33 cellular contexts compared by ENCODE assay signal in the genomic region with DNA sequence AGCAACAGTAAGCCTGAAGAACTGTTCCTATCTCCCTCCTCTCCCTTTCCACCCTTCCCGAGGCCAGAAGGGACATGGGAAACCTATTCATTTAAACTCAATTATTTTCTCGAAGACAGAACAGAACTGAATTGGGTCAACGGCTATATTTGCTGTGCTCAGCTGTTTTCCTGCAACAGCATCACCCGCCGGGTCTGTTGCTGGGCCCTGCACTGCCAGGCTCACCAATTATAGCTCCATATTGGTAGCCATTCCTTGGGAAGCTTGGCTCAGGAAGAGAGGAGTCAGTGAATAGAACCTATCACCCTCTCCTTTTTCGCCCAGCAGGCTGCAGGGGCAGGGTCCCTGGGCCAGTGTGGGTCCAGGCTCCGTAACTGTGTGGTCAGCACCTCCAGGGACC.
"Had no signal": no experiment of that assay in that cellular context is flagged by ENCODE, and none has a peak within 500 bp of the region (broad histone marks: within the 10 kb centered on the region; RNA-seq: fewer than 3 reads in every experiment).

No MANE protein-coding gene starts in this region.

- H3K27me3 ChIP-seq: ascending aorta, breast epithelium, Peyer's patch had no signal

- H3K4me3 Mint-ChIP-seq: activated CD4-positive, alpha-beta memory T cell treated with anti-CD3 and anti-CD28 coated beads, Interleukin-2, amount 10 ng/mL, durations not matched to agents 7 days and 5 days; activated naive CD4-positive, alpha-beta T cell treated with anti-CD3 and anti-CD28 coated beads, Interleukin-2, amount 50 U/mL, for 24 hours; activated naive CD8-positive, alpha-beta T cell treated with anti-CD3 and anti-CD28 coated beads, Interleukin-2, amount 10 ng/mL, durations not matched to agents 7 days and 5 days; activated T-cell treated with anti-CD3 and anti-CD28 coated beads, Interleukin-2, amount 50 U/mL, for 72 hours; activated T-helper 17 cell treated with anti-CD3 and anti-CD28 coated beads, Interleukin-2, amount 50 U/mL, for 72 hours; T-cell; T-helper 17 cell had no signal

- H3K27ac Mint-ChIP-seq: activated CD4-positive, alpha-beta memory T cell treated with anti-CD3 and anti-CD28 coated beads, Interleukin-2, amount 10 ng/mL, durations not matched to agents 7 days and 5 days; activated naive CD4-positive, alpha-beta T cell treated with anti-CD3 and anti-CD28 coated beads, Interleukin-2, amount 50 U/mL, for 24 hours; activated naive CD8-positive, alpha-beta T cell treated with anti-CD3 and anti-CD28 coated beads, Interleukin-2, amount 10 ng/mL, durations not matched to agents 7 days and 5 days; activated T-cell treated with anti-CD3 and anti-CD28 coated beads, Interleukin-2, amount 50 U/mL, for 72 hours; activated T-helper 17 cell treated with anti-CD3 and anti-CD28 coated beads, Interleukin-2, amount 50 U/mL, for 72 hours; T-cell; T-helper 17 cell had no signal

- H3K9me3 Mint-ChIP-seq: activated CD4-positive, alpha-beta memory T cell treated with anti-CD3 and anti-CD28 coated beads, Interleukin-2, amount 10 ng/mL, durations not matched to agents 7 days and 5 days; activated naive CD4-positive, alpha-beta T cell treated with anti-CD3 and anti-CD28 coated beads, Interleukin-2, amount 50 U/mL, for 24 hours; activated naive CD8-positive, alpha-beta T cell treated with anti-CD3 and anti-CD28 coated beads, Interleukin-2, amount 10 ng/mL, durations not matched to agents 7 days and 5 days; activated T-cell treated with anti-CD3 and anti-CD28 coated beads, Interleukin-2, amount 50 U/mL, for 72 hours; activated T-helper 17 cell treated with anti-CD3 and anti-CD28 coated beads, Interleukin-2, amount 50 U/mL, for 72 hours; T-cell had no signal

- H3K4me3 ChIP-seq: ascending aorta, breast epithelium, Peyer's patch had no signal

- H3K27ac ChIP-seq: ascending aorta, breast epithelium, KMS-11, Peyer's patch, WERI-Rb-1 had no signal

- H3K9me3 ChIP-seq: ascending aorta, breast epithelium, Peyer's patch had no signal

- H3K4me2 ChIP-seq: KMS-11 had no signal

- ATAC-seq: activated T-cell treated with anti-CD3 and anti-CD28 coated beads, Interleukin-2, amount 50 U/mL, for 72 hours; activated T-helper 17 cell treated with anti-CD3 and anti-CD28 coated beads, Interleukin-2, amount 50 U/mL, for 72 hours; PC-3; Right ventricle myocardium inferior; SK-N-SH treated with all-trans-retinoic acid at 6 μM for 48 hours; T-cell; T-helper 17 cell had no signal

- H3K36me3 ChIP-seq: ascending aorta, breast epithelium, Peyer's patch had no signal

- H3K36me3 Mint-ChIP-seq: activated naive CD4-positive, alpha-beta T cell treated with anti-CD3 and anti-CD28 coated beads, Interleukin-2, amount 50 U/mL, for 24 hours; activated naive CD8-positive, alpha-beta T cell treated with anti-CD3 and anti-CD28 coated beads, Interleukin-2, amount 10 ng/mL, durations not matched to agents 7 days and 5 days; T-cell had no signal

- H3K4me1 Mint-ChIP-seq: activated CD4-positive, alpha-beta memory T cell treated with anti-CD3 and anti-CD28 coated beads, Interleukin-2, amount 10 ng/mL, durations not matched to agents 7 days and 5 days; activated naive CD4-positive, alpha-beta T cell treated with anti-CD3 and anti-CD28 coated beads, Interleukin-2, amount 50 U/mL, for 24 hours; activated T-helper 17 cell treated with anti-CD3 and anti-CD28 coated beads, Interleukin-2, amount 50 U/mL, for 72 hours; T-helper 17 cell had no signal

- DNase-seq: activated CD4-positive, alpha-beta memory T cell treated with anti-CD3 and anti-CD28 coated beads, Interleukin-2, amount 10 ng/mL, durations not matched to agents 7 days and 5 days; activated CD4-positive, alpha-beta T cell treated with anti-CD3 and anti-CD28 coated beads for 1 hour; activated CD4-positive, alpha-beta T cell treated with anti-CD3 and anti-CD28 coated beads for 48 hours; activated CD4-positive, CD25-positive, alpha-beta regulatory T cell; activated gamma-delta T cell; activated naive CD4-positive, alpha-beta T cell treated with Interleukin-2 at 50 U/mL for 16 hours; activated naive CD8-positive, alpha-beta T cell treated with anti-CD3 and anti-CD28 coated beads, Interleukin-2, amount 10 ng/mL, durations not matched to agents 7 days and 5 days; activated T-cell treated with anti-CD3 and anti-CD28 coated beads, Interleukin-2, amount 50 U/mL, for 1 hour; activated T-cell treated with anti-CD3 and anti-CD28 coated beads, Interleukin-2, amount 50 U/mL, for 72 hours; MM.1S; MV-4-11; NCI-H1092; NCI-H1436 treated with DMSO at 0.1 percent for 48 hours; NCI-H1694 treated with DMSO at 0.1 percent for 48 hours; NCI-H2029; NCI-H510A; NCI-H526; NCI-H748 treated with DMSO at 0.1 percent for 48 hours; NK-92 treated with Interleukin-12 subunit alpha and Interleukin-12 subunit beta, amount 100 ng/mL, for 24 hours; PC-3; Peyer's patch; RPMI8226; SIG-M5; T-cell; T-helper 17 cell; WERI-Rb-1 had no signal
